In the genomic region with DNA sequence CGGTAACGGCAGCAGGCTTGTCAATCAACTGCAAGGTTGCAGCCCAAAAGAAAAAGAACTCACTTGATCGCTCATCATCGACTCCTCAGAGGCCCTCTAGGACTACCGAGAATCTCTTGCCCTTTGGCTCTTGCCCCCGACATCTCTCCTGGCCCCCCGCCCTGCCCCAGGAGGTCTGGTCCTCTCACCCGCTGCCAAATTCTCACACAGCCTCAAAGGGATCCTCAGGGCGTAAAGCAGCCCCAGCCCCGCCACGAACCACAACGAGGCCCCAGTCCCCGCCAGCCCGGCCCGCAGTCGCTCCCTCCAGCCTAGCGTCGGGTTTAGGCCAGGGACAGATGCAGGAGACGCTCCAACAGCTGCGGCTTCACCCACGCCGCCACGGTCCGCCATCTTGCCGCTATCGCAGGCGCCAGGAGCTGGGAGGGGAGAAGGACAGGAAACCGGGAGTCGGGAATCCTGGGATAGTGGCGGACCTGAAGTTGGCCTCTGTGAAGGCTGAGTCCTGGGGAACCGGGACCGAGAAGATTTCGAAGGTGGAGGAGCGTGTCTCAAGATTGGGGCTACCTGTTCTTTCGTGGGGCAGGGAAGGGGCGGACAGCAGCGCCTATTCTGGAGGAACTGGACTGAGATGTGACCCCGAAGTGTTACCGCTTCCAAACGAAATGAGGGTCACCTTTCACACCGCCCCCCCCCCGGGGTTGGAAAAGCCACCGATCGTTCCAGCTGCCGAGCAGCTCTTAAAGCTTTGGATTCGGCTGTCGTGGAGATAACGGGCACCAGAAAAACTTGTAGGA, we compare ENCODE assay signal across 8 cellular contexts. TPM values are rescaled to one million over a fixed set of nuclear protein-coding genes. Genes with fewer than 3 reads are reported as not detected.
DNase-seq lines count a peak whose midpoint lies in the region; ATAC-seq and TF ChIP-seq lines count a peak whose summit lies in the region.

A gene with protein sequence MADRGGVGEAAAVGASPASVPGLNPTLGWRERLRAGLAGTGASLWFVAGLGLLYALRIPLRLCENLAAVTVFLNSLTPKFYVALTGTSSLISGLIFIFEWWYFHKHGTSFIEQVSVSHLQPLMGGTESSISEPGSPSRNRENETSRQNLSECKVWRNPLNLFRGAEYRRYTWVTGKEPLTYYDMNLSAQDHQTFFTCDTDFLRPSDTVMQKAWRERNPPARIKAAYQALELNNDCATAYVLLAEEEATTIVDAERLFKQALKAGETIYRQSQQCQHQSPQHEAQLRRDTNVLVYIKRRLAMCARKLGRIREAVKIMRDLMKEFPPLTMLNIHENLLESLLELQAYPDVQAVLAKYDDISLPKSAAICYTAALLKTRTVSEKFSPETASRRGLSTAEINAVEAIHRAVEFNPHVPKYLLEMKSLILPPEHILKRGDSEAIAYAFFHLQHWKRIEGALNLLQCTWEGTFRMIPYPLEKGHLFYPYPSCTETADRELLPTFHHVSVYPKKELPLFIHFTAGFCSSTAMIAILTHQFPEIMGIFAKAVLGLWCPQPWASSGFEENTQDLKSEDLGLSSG (minus strand): TSS at position 421 of the 797 bp plus-strand sequence. CDS start 28 bp downstream, at position 393.

- H3K36me3 Mint-ChIP-seq in activated naive CD4-positive, alpha-beta T cell treated with anti-CD3 and anti-CD28 coated beads, Interleukin-2, amount 50 U/mL, for 72 hours, result peaks cover 31 to 34% of the 10 kb centered on the region in 2 donors

- peak; percentile 59 for DNase-seq in Jurkat, Clone E6-1 (ENCODE audit: low read depth, low spot score)
- DNase-seq in SJSA1 (ENCODE audit: low read depth in 1 of 2, low spot score in 2 of 2) (peak; percentile 73 to 82), germinal center (ENCODE audit: low spot score) (peak; percentile 60), substantia nigra (lab: John Stamatoyannopoulos, UW) (peak; percentile 7 to 93 (median 74)), GM19240 (ENCODE audit: insufficient read length, low spot score) (no peak)
- DNase-seq in activated naive CD4-positive, alpha-beta T cell treated with anti-CD3 and anti-CD28 coated beads, Interleukin-2, amount 50 U/mL, for 72 hours (ENCODE audit: low spot score in 2 of 2), result peak; percentile 57 to 73

- H3K9me3 ChIP-seq in SJSA1 (replicated peaks) (no peaks in the 10 kb centered on the region), neutrophil (no peaks in the 10 kb centered on the region)

- peak; percentile 19 to 36 for ATAC-seq in activated naive CD4-positive, alpha-beta T cell treated with anti-CD3 and anti-CD28 coated beads, Interleukin-2, amount 50 U/mL, for 72 hours

- peak within 1 kb of the TSS; percentile 86 for H3K4me3 ChIP-seq in GM08714 (ENCODE audit: low read length)
- H3K4me3 ChIP-seq in Jurkat, Clone E6-1 (ENCODE audit: low read length), result peak within 1 kb of the TSS; percentile 93
- H3K4me3 ChIP-seq in SJSA1, result peak within 1 kb of the TSS; percentile 68
- peak within 1 kb of the TSS; percentile 82 to 99 for H3K4me3 ChIP-seq in neutrophil (ENCODE audit: low read depth in 1 of 2, low read length in 1 of 2)

- H3K27me3 ChIP-seq in SJSA1 (replicated peaks) (no peaks in the 10 kb centered on the region), neutrophil (no peaks in the 10 kb centered on the region)

- peak; percentile 27 for TF ChIP-seq CTCF in neutrophil (IDR thresholded peaks at IDR 0.05)

- H3K36me3 ChIP-seq in SJSA1, result peaks cover 37% of the 10 kb centered on the region
- H3K36me3 ChIP-seq in neutrophil, result no peaks in the 10 kb centered on the region

- H3K9me3 Mint-ChIP-seq in activated naive CD4-positive, alpha-beta T cell treated with anti-CD3 and anti-CD28 coated beads, Interleukin-2, amount 50 U/mL, for 72 hours, result no peaks in the 10 kb centered on the region

- peak within 1 kb of the TSS; percentile 100 for H3K27ac Mint-ChIP-seq in activated naive CD4-positive, alpha-beta T cell treated with anti-CD3 and anti-CD28 coated beads, Interleukin-2, amount 50 U/mL, for 72 hours

- H3K4me1 ChIP-seq in SJSA1 (replicated peaks) (peaks cover 23% of the 10 kb centered on the region), neutrophil (ENCODE audit: control insufficient read depth in 1 of 2, insufficient read depth in 1 of 2, low read depth in 1 of 2, low read length in 1 of 2) (peaks cover 40 to 45% of the 10 kb centered on the region in 2 experiments)

- peak within 1 kb of the TSS; percentile 96 for H3K27ac ChIP-seq in SJSA1
- H3K27ac ChIP-seq in neutrophil, result peak within 1 kb of the TSS; percentile 97
- peak within 1 kb of the TSS; percentile 96 for H3K27ac ChIP-seq in substantia nigra (ENCODE audit: low read depth, low read length, poor library complexity, severe bottlenecking)

RNA-seq across cellular contexts. Expression of the gene that starts here (rescaled TPM):
- polyA plus RNA-seq in Jurkat, Clone E6-1 (2012; ENCODE audit: insufficient read depth, insufficient read length), result 28.3 TPM
- total RNA-seq in SJSA1 (2014; rRNA removed; shearing (Covaris generic)), result 15.0 and 28.4 TPM in 2 replicates
- total RNA-seq in activated naive CD4-positive, alpha-beta T cell treated with anti-CD3 and anti-CD28 coated beads, Interleukin-2, amount 50 U/mL, for 72 hours, result 10 to 100 TPM; 10.5 to 11.4 TPM
